ENCODE assay signal across 12 cellular contexts in the genomic region with DNA sequence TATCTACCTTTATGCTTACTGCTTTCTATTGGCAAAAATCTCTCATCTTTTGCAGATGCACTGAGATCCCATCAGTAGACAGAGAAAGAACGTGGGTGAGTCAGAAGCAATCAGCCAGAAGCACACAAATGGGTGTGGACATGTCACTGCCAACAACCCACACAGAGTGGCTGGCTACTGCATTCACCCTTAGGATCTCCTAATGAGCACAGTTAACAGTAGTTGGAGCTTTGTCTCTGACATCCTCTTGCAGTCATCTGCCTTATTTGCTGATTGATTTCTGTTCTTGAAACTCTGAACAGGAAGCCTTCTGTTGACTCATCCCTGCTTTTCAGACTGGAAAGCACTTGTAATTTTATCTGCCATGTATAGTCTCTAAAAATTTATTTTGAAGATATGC.
DNase-seq lines count a peak whose midpoint lies in the region; ATAC-seq and TF ChIP-seq lines count a peak whose summit lies in the region.
"Had no signal": no experiment of that assay in that cellular context is flagged by ENCODE, and none has a peak within 500 bp of the region (broad histone marks: within the 10 kb centered on the region; RNA-seq: fewer than 3 reads in every experiment).

No MANE protein-coding gene starts in this region.

- no peaks in the 10 kb centered on the region for H3K9me3 ChIP-seq in ovary
- H3K9me3 ChIP-seq: upper lobe of right lung had no signal

- DNase-seq in stimulated activated CD4-positive, alpha-beta T cell treated with anti-CD3 and anti-CD28 coated beads, Interleukin-12 subunit alpha, Interleukin-12 subunit beta, amount 100 ng/mL, for 48 hours (ENCODE audit: low read depth in 2 of 3, low spot score in 1 of 3): peak; percentile 10 to 44 (median 12)
- DNase-seq in stimulated activated CD4-positive, alpha-beta T cell treated with anti-CD3 and anti-CD28 coated beads, Interleukin-4, amount 100 ng/mL, for 4 hours: no peak
- DNase-seq in activated naive CD8-positive, alpha-beta T cell treated with anti-CD3 and anti-CD28 coated beads for 36 hours: peak; percentile 40
- DNase-seq in middle frontal gyrus (ENCODE audit: extremely low spot score, low spot score) (no peak), ovary (no peak), iPS-NIHi11 (ENCODE audit: low spot score) (no peak)
- DNase-seq: amniotic stem cell, upper lobe of right lung had no signal

- ATAC-seq in HG03196 (IDR thresholded peaks at IDR 0.05; ENCODE audit: unreplicated experiment) (peak; percentile 67), HG02970 (IDR thresholded peaks at IDR 0.05; ENCODE audit: low FRiP score, unreplicated experiment) (no peak)
- ATAC-seq: naive thymus-derived CD4-positive, alpha-beta T cell; upper lobe of right lung had no signal

- H3K4me3 Mint-ChIP-seq in activated naive CD8-positive, alpha-beta T cell treated with anti-CD3 and anti-CD28 coated beads for 36 hours: no peak overlapping the region
- H3K4me3 Mint-ChIP-seq: naive thymus-derived CD4-positive, alpha-beta T cell had no signal

- no peaks in the 10 kb centered on the region for H3K9me3 Mint-ChIP-seq in activated naive CD8-positive, alpha-beta T cell treated with anti-CD3 and anti-CD28 coated beads for 36 hours

- H3K27ac ChIP-seq in ovary: no peak overlapping the region
- H3K27ac ChIP-seq: KMS-11, upper lobe of right lung had no signal

- no peaks in the 10 kb centered on the region for H3K27me3 ChIP-seq in ovary
- H3K27me3 ChIP-seq: upper lobe of right lung had no signal

- no peaks in the 10 kb centered on the region for H3K4me1 ChIP-seq in ovary (ENCODE audit: insufficient read depth)
- H3K4me1 ChIP-seq: upper lobe of right lung had no signal

- no peak overlapping the region for H3K4me3 ChIP-seq in ovary
- H3K4me3 ChIP-seq: upper lobe of right lung had no signal

- TF ChIP-seq EP300 in ovary (IDR thresholded peaks at IDR 0.05): no peak

- H3K36me3 ChIP-seq in ovary: no peaks in the 10 kb centered on the region
- H3K36me3 ChIP-seq: upper lobe of right lung had no signal

- no peaks in the 10 kb centered on the region for H3K36me3 Mint-ChIP-seq in activated naive CD8-positive, alpha-beta T cell treated with anti-CD3 and anti-CD28 coated beads for 36 hours
- H3K36me3 Mint-ChIP-seq: naive thymus-derived CD4-positive, alpha-beta T cell had no signal

- intact Hi-C loops in ovary (cut with DNase I): no loop called here

- peaks cover 12% of the 10 kb centered on the region for H3K4me1 Mint-ChIP-seq in activated naive CD8-positive, alpha-beta T cell treated with anti-CD3 and anti-CD28 coated beads for 36 hours

- no peak overlapping the region for H3K27ac Mint-ChIP-seq in activated naive CD8-positive, alpha-beta T cell treated with anti-CD3 and anti-CD28 coated beads for 36 hours

- H3K27me3 Mint-ChIP-seq in activated naive CD8-positive, alpha-beta T cell treated with anti-CD3 and anti-CD28 coated beads for 36 hours: peaks cover 61% of the 10 kb centered on the region

- TF ChIP-seq CTCF in ovary (IDR thresholded peaks at IDR 0.05): no peak

- 37 to 46% (median 40%) methylated on average over 1 of the region's 1 CpG for WGBS in ovary, 3 donors

- no peak for TF ChIP-seq POLR2A in ovary (IDR thresholded peaks at IDR 0.05)

Comparison
In these comparisons a context has a peak if more than half of its experiments do, and no peak if none do; other contexts are left out.
1. DNase-seq: peak in stimulated activated CD4-positive, alpha-beta T cell treated with anti-CD3 and anti-CD28 coated beads, Interleukin-12 subunit alpha, Interleukin-12 subunit beta, amount 100 ng/mL, for 48 hours (3 of 3) and activated naive CD8-positive, alpha-beta T cell treated with anti-CD3 and anti-CD28 coated beads for 36 hours (single experiment); none in stimulated activated CD4-positive, alpha-beta T cell treated with anti-CD3 and anti-CD28 coated beads, Interleukin-4, amount 100 ng/mL, for 4 hours (0 of 2), middle frontal gyrus (single experiment), ovary (0 of 5) and iPS-NIHi11 (single experiment).